29 cellular contexts compared by ENCODE assay signal in the genomic region with DNA sequence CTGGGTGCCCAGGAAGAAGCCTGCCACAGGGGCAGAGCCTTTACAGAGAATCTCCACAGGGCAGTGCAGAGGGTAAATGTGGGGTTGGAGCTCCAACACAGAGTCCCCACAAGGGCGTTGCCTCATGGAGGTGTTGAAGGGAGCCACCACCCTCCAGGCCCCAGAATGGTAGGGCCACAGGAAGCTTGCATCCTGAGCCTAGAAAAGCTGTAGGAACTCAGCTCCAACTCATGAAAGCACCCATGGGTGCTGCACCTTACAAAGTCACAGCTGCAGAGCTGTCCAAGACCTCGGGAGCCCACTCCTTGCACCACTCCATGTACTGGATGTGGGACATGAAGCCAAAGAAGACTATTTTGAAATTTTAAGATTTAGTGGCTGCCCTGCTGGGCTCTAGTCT.
"Had no signal": no experiment of that assay in that cellular context is flagged by ENCODE, and none has a peak within 500 bp of the region (broad histone marks: within the 10 kb centered on the region; RNA-seq: fewer than 3 reads in every experiment).

No MANE protein-coding gene starts in this region.

- H3K27me3 Mint-ChIP-seq: progenitor cell of endocrine pancreas had no signal

- H3K9me3 ChIP-seq: gastrocnemius medialis, right lobe of liver, testis, tibial nerve, upper lobe of right lung, uterus had no signal

- H3K27ac Mint-ChIP-seq: endodermal cell; memory B cell; mesothelial cell of epicardium; naive thymus-derived CD4-positive, alpha-beta T cell; nephron; neural progenitor cell; progenitor cell of endocrine pancreas had no signal

- H3K4me3 Mint-ChIP-seq: endodermal cell; memory B cell; mesothelial cell of epicardium; naive thymus-derived CD4-positive, alpha-beta T cell; nephron; neural progenitor cell had no signal

- ATAC-seq: esophagus mucosa; gastrocnemius medialis; heart left ventricle; left lobe of liver; naive thymus-derived CD4-positive, alpha-beta T cell; stimulated activated naive CD8-positive, alpha-beta T cell treated with anti-CD3 and anti-CD28 coated beads, Interleukin-15, Interleukin-2, amounts not matched to agents 100 U/mL and 50 U/mL, for 24 hours; upper lobe of right lung had no signal

- H3K36me3 ChIP-seq: gastrocnemius medialis, heart left ventricle, neural progenitor cell, right lobe of liver, tibial nerve, upper lobe of right lung, uterus had no signal

- H3K79me2 ChIP-seq: hepatocyte, parathyroid adenoma had no signal

- DNase-seq: dorsolateral prefrontal cortex; effector CD8-positive, alpha-beta T cell; foreskin fibroblast; gastrocnemius medialis; heart left ventricle; naive thymus-derived CD4-positive, alpha-beta T cell; right lobe of liver; small intestine; stimulated activated CD4-positive, alpha-beta T cell treated with anti-CD3 and anti-CD28 coated beads, Interleukin-1b, Interleukin-23, amount 100 ng/mL, for 48 hours; stimulated activated CD4-positive, alpha-beta T cell treated with anti-CD3 and anti-CD28 coated beads, Interleukin-4, amount 100 ng/mL, for 1 hour; stimulated activated CD8-positive, alpha-beta memory T cell treated with anti-CD3 and anti-CD28 coated beads, Interleukin-4, amount 100 ng/mL, for 48 hours; stimulated activated naive CD8-positive, alpha-beta T cell treated with anti-CD3 and anti-CD28 coated beads, Interleukin-15, Interleukin-2, amounts not matched to agents 100 U/mL and 50 U/mL, for 24 hours; substantia nigra; testis; upper lobe of right lung; uterus had no signal

- H3K36me3 Mint-ChIP-seq: memory B cell; mesothelial cell of epicardium; naive thymus-derived CD4-positive, alpha-beta T cell; neural progenitor cell had no signal

- H3K4me3 ChIP-seq: dorsolateral prefrontal cortex, gastrocnemius medialis, heart left ventricle, hepatocyte, lung, neural progenitor cell, right lobe of liver, testis, tibial nerve, upper lobe of right lung, uterus had no signal

- H3K27ac ChIP-seq: dorsolateral prefrontal cortex, epithelial cell of prostate, gastrocnemius medialis, heart left ventricle, hepatocyte, neural progenitor cell, parathyroid adenoma, right lobe of liver, testis, tibial nerve, upper lobe of right lung, uterus had no signal

- H3K4me1 ChIP-seq: gastrocnemius medialis, heart left ventricle, parathyroid adenoma, right lobe of liver, testis, tibial nerve, upper lobe of right lung, uterus had no signal

- H2AFZ ChIP-seq: hepatocyte, neural progenitor cell, parathyroid adenoma had no signal

- H3K9me3 Mint-ChIP-seq: endodermal cell, memory B cell, neural progenitor cell had no signal

- H3K9ac ChIP-seq: neural progenitor cell, parathyroid adenoma had no signal

- H3K27me3 ChIP-seq: gastrocnemius medialis, heart left ventricle, hepatocyte, neural progenitor cell, right lobe of liver, testis, tibial nerve, upper lobe of right lung, uterus had no signal

- H3K4me2 ChIP-seq: hepatocyte, neural progenitor cell had no signal

- H3K4me1 Mint-ChIP-seq: memory B cell; mesothelial cell of epicardium; naive thymus-derived CD4-positive, alpha-beta T cell; nephron had no signal
